ENCODE assay signal across 14 cellular contexts in genomic region chr14:36901846-36902245, GRCh38.
"Had no signal": no experiment of that assay in that cellular context is flagged by ENCODE, and none has a peak within 500 bp of the region (broad histone marks: within the 10 kb centered on the region; RNA-seq: fewer than 3 reads in every experiment).

No MANE protein-coding gene starts in this region.

- H3K27ac ChIP-seq: esophagus muscularis mucosa, hepatocyte, neural progenitor cell, ovary, skin epidermis, tibial artery, uterus had no signal

- H3K79me2 ChIP-seq: hepatocyte had no signal

- H3K4me3 ChIP-seq: esophagus muscularis mucosa, hepatocyte, neural progenitor cell, ovary, skin epidermis, tibial artery, uterus had no signal

- H2AFZ ChIP-seq: hepatocyte, neural progenitor cell had no signal

- DNase-seq: activated CD4-positive, alpha-beta T cell treated with anti-CD3 and anti-CD28 coated beads, Interleukin-2, amount 50 U/mL, for 4 hours; activated effector memory CD4-positive, alpha-beta T cell treated with anti-CD3 and anti-CD28 coated beads, Interleukin-2, amount 50 U/mL, for 16 hours; activated T-cell treated with anti-CD3 and anti-CD28 coated beads, Interleukin-2, amount 50 U/mL, for 24 hours; anterior cingulate cortex; kidney glomerular epithelial cell; ovary; tibial artery; uterus had no signal

- H3K9ac ChIP-seq: neural progenitor cell had no signal

- H3K36me3 ChIP-seq: esophagus muscularis mucosa, neural progenitor cell, ovary, tibial artery, uterus had no signal

- H3K9me3 ChIP-seq: ovary, tibial artery, uterus had no signal

- H3K4me2 ChIP-seq: hepatocyte, neural progenitor cell had no signal

- H3K4me1 ChIP-seq: esophagus muscularis mucosa, tibial artery, uterus had no signal

- ATAC-seq: activated CD4-positive, CD25-positive, alpha-beta regulatory T cell treated with anti-CD3 and anti-CD28 coated beads, Interleukin-2, amount 50 U/mL, for 24 hours; stimulated activated effector memory CD8-positive, alpha-beta T cell treated with anti-CD3 and anti-CD28 coated beads, Interleukin-12 subunit alpha, Interleukin-12 subunit beta, amount 100 ng/mL, for 72 hours had no signal

- H3K27me3 ChIP-seq: esophagus muscularis mucosa, hepatocyte, neural progenitor cell, ovary, tibial artery, uterus had no signal
